12 cellular contexts compared by ENCODE assay signal in genomic region chr6:9482030-9482731, GRCh38.
A peak's percentile ranks its signal among the peaks of the same experiment; 100 is the strongest.
DNase-seq lines count a peak whose midpoint lies in the region; ATAC-seq and TF ChIP-seq lines count a peak whose summit lies in the region.
"Had no signal": no experiment of that assay in that cellular context is flagged by ENCODE, and none has a peak within 500 bp of the region (broad histone marks: within the 10 kb centered on the region; RNA-seq: fewer than 3 reads in every experiment).

No MANE protein-coding gene starts in this region.

- peaks cover 4% of the 10 kb centered on the region for H3K9me3 Mint-ChIP-seq in activated naive CD8-positive, alpha-beta T cell treated with anti-CD3 and anti-CD28 coated beads, Interleukin-2, amount 50 U/mL, for 24 hours
- H3K9me3 Mint-ChIP-seq in activated naive CD8-positive, alpha-beta T cell treated with anti-CD3 and anti-CD28 coated beads for 36 hours, result no peaks in the 10 kb centered on the region

- peak overlapping the region; percentile 87 for H3K27ac ChIP-seq in SJSA1
- H3K27ac ChIP-seq: BLaER1 treated with 17β-estradiol and CSF1 and Interleukin-3, amounts not matched to agents 10 nM and 100 nM had no signal

- H3K27me3 Mint-ChIP-seq in activated naive CD8-positive, alpha-beta T cell treated with anti-CD3 and anti-CD28 coated beads, Interleukin-2, amount 50 U/mL, for 24 hours, result no peaks in the 10 kb centered on the region
- no peaks in the 10 kb centered on the region for H3K27me3 Mint-ChIP-seq in activated naive CD8-positive, alpha-beta T cell treated with anti-CD3 and anti-CD28 coated beads for 36 hours
- H3K27me3 Mint-ChIP-seq: memory B cell had no signal

- DNase-seq in activated naive CD8-positive, alpha-beta T cell treated with anti-CD3 and anti-CD28 coated beads, Interleukin-2, amount 50 U/mL, for 24 hours, result no peak
- no peak for DNase-seq in activated naive CD8-positive, alpha-beta T cell treated with anti-CD3 and anti-CD28 coated beads for 36 hours
- DNase-seq in SJSA1 (ENCODE audit: low read depth in 1 of 2, low spot score in 2 of 2) (peak; percentile 84 to 96), foreskin fibroblast (peak; percentile 92 to 94), HuH-7 (ENCODE audit: low spot score) (no peak), NCI-H2029 (lab: John Stamatoyannopoulos, UW) (no peak), hippocampal formation (lab: John Stamatoyannopoulos, UW) (no peak), SHP77 (lab: John Stamatoyannopoulos, UW) (no peak)
- DNase-seq: activated CD4-positive, alpha-beta T cell treated with anti-CD3 and anti-CD28 coated beads for 4 hours; NCI-H510A treated with DMSO at 0.1 percent for 48 hours had no signal

- H3K36me3 Mint-ChIP-seq in activated naive CD8-positive, alpha-beta T cell treated with anti-CD3 and anti-CD28 coated beads, Interleukin-2, amount 50 U/mL, for 24 hours (ENCODE audit: low read depth), result no peaks in the 10 kb centered on the region
- no peaks in the 10 kb centered on the region for H3K36me3 Mint-ChIP-seq in activated naive CD8-positive, alpha-beta T cell treated with anti-CD3 and anti-CD28 coated beads for 36 hours
- H3K36me3 Mint-ChIP-seq: memory B cell had no signal

- no peak for TF ChIP-seq CTCF in foreskin fibroblast (IDR thresholded peaks at IDR 0.05; ENCODE audit: low read depth, low read length)

- H3K4me1 Mint-ChIP-seq in activated naive CD8-positive, alpha-beta T cell treated with anti-CD3 and anti-CD28 coated beads, Interleukin-2, amount 50 U/mL, for 24 hours, result no peaks in the 10 kb centered on the region
- H3K4me1 Mint-ChIP-seq in activated naive CD8-positive, alpha-beta T cell treated with anti-CD3 and anti-CD28 coated beads for 36 hours, result no peaks in the 10 kb centered on the region
- H3K4me1 Mint-ChIP-seq: memory B cell had no signal

- H3K4me1 ChIP-seq in SJSA1 (replicated peaks), result peaks cover 38% of the 10 kb centered on the region
- H3K4me1 ChIP-seq: BLaER1 treated with 17β-estradiol and CSF1 and Interleukin-3, amounts not matched to agents 10 nM and 100 nM had no signal

- H3K36me3 ChIP-seq in SJSA1, result no peaks in the 10 kb centered on the region
- H3K36me3 ChIP-seq: BLaER1 treated with 17β-estradiol and CSF1 and Interleukin-3, amounts not matched to agents 10 nM and 100 nM had no signal

- no peak overlapping the region for H3K27ac Mint-ChIP-seq in activated naive CD8-positive, alpha-beta T cell treated with anti-CD3 and anti-CD28 coated beads, Interleukin-2, amount 50 U/mL, for 24 hours
- no peak overlapping the region for H3K27ac Mint-ChIP-seq in activated naive CD8-positive, alpha-beta T cell treated with anti-CD3 and anti-CD28 coated beads for 36 hours
- H3K27ac Mint-ChIP-seq: memory B cell had no signal

- H3K9me3 ChIP-seq in SJSA1 (replicated peaks), result no peaks in the 10 kb centered on the region
- H3K9me3 ChIP-seq: BLaER1 treated with 17β-estradiol and CSF1 and Interleukin-3, amounts not matched to agents 10 nM and 100 nM had no signal

- H3K27me3 ChIP-seq in SJSA1 (replicated peaks), result no peaks in the 10 kb centered on the region
- H3K27me3 ChIP-seq: BLaER1 treated with 17β-estradiol and CSF1 and Interleukin-3, amounts not matched to agents 10 nM and 100 nM had no signal

- H3K4me3 ChIP-seq in SJSA1 (no peak overlapping the region), foreskin fibroblast (ENCODE audit: low read depth in 1 of 2, low read length in 2 of 2) (no peak overlapping the region)
- H3K4me3 ChIP-seq: BLaER1 treated with 17β-estradiol and CSF1 and Interleukin-3, amounts not matched to agents 10 nM and 100 nM had no signal

- no peak overlapping the region for H3K4me3 Mint-ChIP-seq in activated naive CD8-positive, alpha-beta T cell treated with anti-CD3 and anti-CD28 coated beads, Interleukin-2, amount 50 U/mL, for 24 hours
- no peak overlapping the region for H3K4me3 Mint-ChIP-seq in activated naive CD8-positive, alpha-beta T cell treated with anti-CD3 and anti-CD28 coated beads for 36 hours
- H3K4me3 Mint-ChIP-seq: memory B cell had no signal

- peak; percentile 61 for ATAC-seq in activated naive CD8-positive, alpha-beta T cell treated with anti-CD3 and anti-CD28 coated beads, Interleukin-2, amount 50 U/mL, for 24 hours

Comparison
In these comparisons a context has a peak if more than half of its experiments do, and no peak if none do; other contexts are left out.
1. DNase-seq: peak in SJSA1 (2 of 2) and foreskin fibroblast (2 of 2); none in activated naive CD8-positive, alpha-beta T cell treated with anti-CD3 and anti-CD28 coated beads, Interleukin-2, amount 50 U/mL, for 24 hours (single experiment), activated naive CD8-positive, alpha-beta T cell treated with anti-CD3 and anti-CD28 coated beads for 36 hours (single experiment), HuH-7 (single experiment), NCI-H2029 (single experiment), hippocampal formation (0 of 2) and SHP77 (0 of 2).